9 cellular contexts compared by ENCODE assay signal in the genomic region with DNA sequence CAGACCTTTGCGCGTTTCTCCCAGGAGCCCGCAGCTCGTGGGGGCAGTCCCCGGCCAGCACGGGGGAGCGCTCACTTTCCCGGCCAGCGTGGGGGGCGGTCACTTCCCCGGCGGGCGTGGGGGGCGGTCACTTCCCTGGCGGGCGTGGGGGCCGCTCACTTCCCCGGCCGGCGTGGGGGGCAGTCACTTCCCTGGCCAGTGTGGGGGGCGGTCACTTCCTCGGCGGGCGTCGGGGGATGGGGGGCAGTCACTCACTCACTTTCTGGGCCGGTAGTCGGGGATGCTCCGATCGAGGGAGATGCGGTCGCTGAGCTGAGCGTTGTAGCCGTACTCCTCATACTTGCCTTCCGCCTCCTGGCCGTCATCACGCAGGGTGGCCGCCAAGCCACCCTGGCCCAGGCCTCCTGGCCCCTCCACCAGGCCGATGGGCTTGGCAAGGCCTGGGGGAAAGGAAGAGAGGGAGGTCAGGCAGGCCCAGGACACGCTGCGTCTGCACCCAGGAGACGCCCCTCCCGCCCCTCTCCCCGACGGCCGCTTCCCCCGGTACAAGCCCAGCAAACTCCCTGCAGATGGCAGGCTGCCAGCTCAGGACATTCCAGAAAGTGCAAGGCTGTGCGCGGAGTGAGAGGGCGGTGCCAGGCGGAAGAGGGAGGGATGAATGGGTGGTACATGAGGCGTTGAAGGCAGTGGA. TPM values are rescaled to one million over a fixed set of nuclear protein-coding genes. Genes with fewer than 3 reads are reported as not detected.
DNase-seq lines count a peak whose midpoint lies in the region; ATAC-seq and TF ChIP-seq lines count a peak whose summit lies in the region.
"Had no signal": no experiment of that assay in that cellular context is flagged by ENCODE, and none has a peak within 500 bp of the region (broad histone marks: within the 10 kb centered on the region; RNA-seq: fewer than 3 reads in every experiment).

No MANE protein-coding gene starts in this region.

- H3K36me3 ChIP-seq in cardiac muscle cell (no peaks in the 10 kb centered on the region), esophagus squamous epithelium (no peaks in the 10 kb centered on the region)

- H3K4me3 ChIP-seq in cardiac muscle cell (no peak overlapping the region), retinal pigment epithelial cell (ENCODE audit: low read length) (peak overlapping the region; percentile 24), esophagus squamous epithelium (peak overlapping the region in 2 of 4 donors; percentile 16 to 50)

- TF ChIP-seq CTCF in cardiac muscle cell (IDR thresholded peaks at IDR 0.05; ENCODE audit: low read depth, low read length) (no peak), retinal pigment epithelial cell (conservative IDR thresholded peaks at IDR 0.05; ENCODE audit: low read depth, low read length) (no peak), esophagus squamous epithelium (IDR thresholded peaks at IDR 0.05) (no peak)

- intact Hi-C loops in esophagus squamous epithelium (cut with DNase I) = no loop called here

- no peak overlapping the region for H3K27ac ChIP-seq in cardiac muscle cell
- no peak overlapping the region for H3K27ac ChIP-seq in esophagus squamous epithelium

- H3K4me1 ChIP-seq in cardiac muscle cell (ENCODE audit: low read depth) (no peaks in the 10 kb centered on the region), esophagus squamous epithelium (peaks cover 10 to 36% (median 12%) of the 10 kb centered on the region in 3 donors)

- WGBS in esophagus squamous epithelium, 2 donors = 9 to 29% methylated on average over 10 of the region's 51 CpGs

- H3K27me3 ChIP-seq in cardiac muscle cell (peaks cover 32% of the 10 kb centered on the region), esophagus squamous epithelium (peaks cover 0 to 85% (median 6%) of the 10 kb centered on the region in 4 donors)

- H3K9me3 ChIP-seq in cardiac muscle cell (ENCODE audit: low read depth) (no peaks in the 10 kb centered on the region), esophagus squamous epithelium (no peaks in the 10 kb centered on the region)

- no peak for TF ChIP-seq POLR2A in esophagus squamous epithelium (IDR thresholded peaks at IDR 0.05)

- no peak for ATAC-seq in GM19395 (IDR thresholded peaks at IDR 0.05; ENCODE audit: unreplicated experiment)

- DNase-seq in H4 (ENCODE audit: low spot score) = peak; percentile 84
- peak; percentile 49 for DNase-seq in SK-MEL-5 (ENCODE audit: low read depth, low spot score)
- DNase-seq in cardiac muscle cell (ENCODE audit: low read depth in 1 of 2, low spot score in 1 of 2) = peak; percentile 76 to 93
- peak; percentile 69 for DNase-seq in retinal pigment epithelial cell (ENCODE audit: low read depth)
- no peak for DNase-seq in esophagus squamous epithelium (lab: John Stamatoyannopoulos, UW)
- DNase-seq in NCI-H2081 treated with DMSO at 0.1 percent for 48 hours (lab: John Stamatoyannopoulos, UW) = no peak
- DNase-seq in NCI-H1694 treated with DMSO at 0.1 percent for 48 hours (lab: John Stamatoyannopoulos, UW) = no peak
- DNase-seq: effector CD8-positive, alpha-beta T cell had no signal

- in situ Hi-C loops in SK-MEL-5 (cut with HindIII; ENCODE audit: low pct_unique_long_range_greater_than_20kb, low sequenced_read_pairs) = no loop called here

RNA-seq across cellular contexts. Expression of a gene that starts 43.3 kb away (rescaled TPM):
- 1.2 and 1.7 TPM in 2 replicates for total RNA-seq in H4 (2014; rRNA removed; shearing (Covaris generic))
- total RNA-seq in SK-MEL-5 (2014; rRNA removed; shearing (Covaris generic)) = not detected in 2 replicates
- polyA plus RNA-seq in SK-MEL-5 (2015; cell fraction: cytosol; rRNA removed) = not detected in 2 replicates
- not detected in 2 replicates for polyA plus RNA-seq in SK-MEL-5 (2015; cell fraction: nucleus; rRNA removed)
- total RNA-seq in cardiac muscle cell (0.18 and 0.42 TPM in 2 replicates), esophagus squamous epithelium (not detected)
- 0.45 TPM in 2 replicates for polyA plus RNA-seq in cardiac muscle cell

Comparison
In these comparisons a context has a peak if more than half of its experiments do, and no peak if none do; other contexts are left out.
1. DNase-seq: peak in H4 (single experiment), SK-MEL-5 (single experiment), cardiac muscle cell (2 of 2) and retinal pigment epithelial cell (single experiment); none in esophagus squamous epithelium (single experiment), NCI-H2081 treated with DMSO at 0.1 percent for 48 hours (single experiment) and NCI-H1694 treated with DMSO at 0.1 percent for 48 hours (single experiment).